11 cellular contexts compared by ENCODE assay signal in the genomic region with DNA sequence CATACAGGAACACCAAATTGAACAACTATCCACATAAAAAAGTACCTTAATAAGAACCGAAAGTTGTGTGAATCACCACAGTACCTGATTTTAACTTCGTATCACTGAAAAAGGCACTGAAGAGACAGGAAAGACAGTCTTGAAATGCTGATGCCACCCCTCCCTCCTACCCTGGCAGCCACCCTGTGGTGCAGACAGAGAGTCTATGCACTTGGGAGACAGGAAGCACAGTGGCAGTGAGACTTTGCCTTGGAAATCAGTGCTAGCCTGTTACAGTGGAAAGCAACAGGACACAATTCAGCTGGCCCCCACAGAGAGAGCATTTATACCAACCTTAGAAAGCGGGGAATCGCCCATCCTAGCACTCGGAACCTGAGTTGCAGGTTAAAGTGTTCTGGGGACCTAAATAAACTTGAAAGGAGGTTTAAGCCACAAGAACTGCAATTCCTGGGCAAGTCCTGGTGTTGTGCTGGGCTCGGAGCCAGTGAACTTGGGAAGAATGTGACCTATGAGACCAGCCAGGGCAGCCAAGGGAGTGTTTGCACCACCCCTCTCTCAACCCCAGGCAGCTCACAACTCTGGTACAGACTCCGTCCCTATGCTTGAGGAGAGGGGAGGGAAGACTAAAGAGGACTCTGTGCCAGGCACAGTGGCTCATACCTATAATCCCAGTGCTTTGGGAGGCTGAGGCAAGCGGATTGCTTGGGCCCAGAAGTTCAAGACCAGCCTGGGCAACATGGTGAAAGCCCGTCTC.
DNase-seq lines count a peak whose midpoint lies in the region; ATAC-seq and TF ChIP-seq lines count a peak whose summit lies in the region.
"Had no signal": no experiment of that assay in that cellular context is flagged by ENCODE, and none has a peak within 500 bp of the region (broad histone marks: within the 10 kb centered on the region; RNA-seq: fewer than 3 reads in every experiment).

No MANE protein-coding gene starts in this region.

- peaks cover 20% of the 10 kb centered on the region for H3K36me3 Mint-ChIP-seq in activated B cell treated with CpG ODN at 0.5 μM for 24 hours (ENCODE audit: low read depth)
- H3K36me3 Mint-ChIP-seq in activated CD8-positive, alpha-beta memory T cell treated with anti-CD3 and anti-CD28 coated beads, Interleukin-2, amount 10 ng/mL, durations not matched to agents 7 days and 5 days, result peaks cover 15% of the 10 kb centered on the region

- H3K36me3 ChIP-seq in heart left ventricle, result no peaks in the 10 kb centered on the region

- no peaks in the 10 kb centered on the region for H3K27me3 Mint-ChIP-seq in activated B cell treated with CpG ODN at 0.5 μM for 24 hours
- H3K27me3 Mint-ChIP-seq in activated CD8-positive, alpha-beta memory T cell treated with anti-CD3 and anti-CD28 coated beads, Interleukin-2, amount 10 ng/mL, durations not matched to agents 7 days and 5 days, result no peaks in the 10 kb centered on the region

- peaks cover 36% of the 10 kb centered on the region for H3K4me1 Mint-ChIP-seq in activated B cell treated with CpG ODN at 0.5 μM for 24 hours
- H3K4me1 Mint-ChIP-seq in activated CD8-positive, alpha-beta memory T cell treated with anti-CD3 and anti-CD28 coated beads, Interleukin-2, amount 10 ng/mL, durations not matched to agents 7 days and 5 days, result peaks cover 30% of the 10 kb centered on the region
- H3K4me1 Mint-ChIP-seq: endodermal cell had no signal

- CTCF ChIA-PET in activated B cell treated with CpG ODN at 0.5 μM for 24 hours (lab: Charles Lee), result no interaction called here
- CTCF ChIA-PET in activated CD8-positive, alpha-beta memory T cell treated with anti-CD3 and anti-CD28 coated beads, Interleukin-2, amount 10 ng/mL, durations not matched to agents 7 days and 5 days (lab: Charles Lee), result no interaction called here

- peaks cover 0 to 25% (median 10%) of the 10 kb centered on the region in 12 donors for H3K4me1 ChIP-seq in heart left ventricle

- no peak for TF ChIP-seq CTCF in activated B cell treated with CpG ODN at 0.5 μM for 24 hours (IDR thresholded peaks at IDR 0.05)
- TF ChIP-seq CTCF in heart left ventricle (IDR thresholded peaks at IDR 0.05), result no peak

- DNase-seq in GM03348 (ENCODE audit: low spot score) (peak; percentile 28), activated B cell treated with CpG ODN at 0.5 μM for 24 hours (no peak), heart left ventricle (peak; percentile 68 to 90 (median 75)), sciatic nerve (ENCODE audit: low spot score) (peak; percentile 81)
- no peak for DNase-seq in activated CD8-positive, alpha-beta memory T cell treated with anti-CD3 and anti-CD28 coated beads, Interleukin-2, amount 10 ng/mL, durations not matched to agents 7 days and 5 days
- DNase-seq: endodermal cell, NCI-H2029 treated with DMSO at 0.1 percent for 48 hours had no signal

- no peaks in the 10 kb centered on the region for H3K9me3 Mint-ChIP-seq in activated B cell treated with CpG ODN at 0.5 μM for 24 hours
- H3K9me3 Mint-ChIP-seq in activated CD8-positive, alpha-beta memory T cell treated with anti-CD3 and anti-CD28 coated beads, Interleukin-2, amount 10 ng/mL, durations not matched to agents 7 days and 5 days (ENCODE audit: low read depth), result peaks cover 8% of the 10 kb centered on the region

- peak overlapping the region; percentile 26 for H3K4me3 Mint-ChIP-seq in activated B cell treated with CpG ODN at 0.5 μM for 24 hours
- no peak overlapping the region for H3K4me3 Mint-ChIP-seq in activated CD8-positive, alpha-beta memory T cell treated with anti-CD3 and anti-CD28 coated beads, Interleukin-2, amount 10 ng/mL, durations not matched to agents 7 days and 5 days
- H3K4me3 Mint-ChIP-seq: endodermal cell had no signal

- H3K9me3 ChIP-seq in heart left ventricle, result peaks cover 0 to 23% (median 3%) of the 10 kb centered on the region in 12 donors

- peak overlapping the region; percentile 89 for H3K27ac Mint-ChIP-seq in activated B cell treated with CpG ODN at 0.5 μM for 24 hours
- H3K27ac Mint-ChIP-seq in activated CD8-positive, alpha-beta memory T cell treated with anti-CD3 and anti-CD28 coated beads, Interleukin-2, amount 10 ng/mL, durations not matched to agents 7 days and 5 days, result no peak overlapping the region
- H3K27ac Mint-ChIP-seq: endodermal cell had no signal

- intact Hi-C loops in activated B cell treated with CpG ODN at 0.5 μM for 24 hours (cut with micrococcal nuclease) (loop anchor here (10.0 kb wide), 1 partner anchor 232 kb away; no protein-coding TSS in a partner anchor), heart left ventricle (cut with DNase I) (no loop called here), sciatic nerve (cut with DNase I) (no loop called here)

- peak overlapping the region in 3 of 12 donors; percentile 13 to 23 (median 20) for H3K4me3 ChIP-seq in heart left ventricle
- H3K4me3 ChIP-seq: skin epidermis had no signal

- H3K27me3 ChIP-seq in heart left ventricle, result no peaks in the 10 kb centered on the region

- ATAC-seq in activated B cell treated with CpG ODN at 0.5 μM for 24 hours (ENCODE audit: low read depth) (peak; percentile 50), heart left ventricle (peak; percentile 85 to 98 (median 96)), sciatic nerve (peak; percentile 97), GM21528 (IDR thresholded peaks at IDR 0.05; ENCODE audit: low FRiP score, unreplicated experiment) (no peak), HG02798 (IDR thresholded peaks at IDR 0.05; ENCODE audit: poor library complexity, unreplicated experiment) (no peak), GM19395 (IDR thresholded peaks at IDR 0.05; ENCODE audit: unreplicated experiment) (no peak)
- ATAC-seq in activated CD8-positive, alpha-beta memory T cell treated with anti-CD3 and anti-CD28 coated beads, Interleukin-2, amount 10 ng/mL, durations not matched to agents 7 days and 5 days, result no peak

- POLR2A ChIA-PET in activated B cell treated with CpG ODN at 0.5 μM for 24 hours (lab: Charles Lee), result interaction anchor here (0.7 kb wide), 1 partner anchor 18 kb away, joined by 8 read pairs; no protein-coding TSS in a partner anchor

- WGBS in heart left ventricle, 4 donors, result 58 to 64% (median 62%) methylated on average over 9 of the region's 9 CpGs

- TF ChIP-seq POLR2A in heart left ventricle (IDR thresholded peaks at IDR 0.05), result no peak

- peak overlapping the region in 11 of 12 donors; percentile 9 to 80 (median 67) for H3K27ac ChIP-seq in heart left ventricle

Comparison
In these comparisons a context has a peak if more than half of its experiments do, and no peak if none do; other contexts are left out.
1. DNase-seq: peak in GM03348 (single experiment), heart left ventricle (5 of 5) and sciatic nerve (single experiment); none in activated B cell treated with CpG ODN at 0.5 μM for 24 hours (single experiment) and activated CD8-positive, alpha-beta memory T cell treated with anti-CD3 and anti-CD28 coated beads, Interleukin-2, amount 10 ng/mL, durations not matched to agents 7 days and 5 days (single experiment).
2. ATAC-seq: peak in activated B cell treated with CpG ODN at 0.5 μM for 24 hours (single experiment), heart left ventricle (4 of 4) and sciatic nerve (single experiment); none in activated CD8-positive, alpha-beta memory T cell treated with anti-CD3 and anti-CD28 coated beads, Interleukin-2, amount 10 ng/mL, durations not matched to agents 7 days and 5 days (single experiment), GM21528 (single experiment), HG02798 (single experiment) and GM19395 (single experiment).